In the genomic region with DNA sequence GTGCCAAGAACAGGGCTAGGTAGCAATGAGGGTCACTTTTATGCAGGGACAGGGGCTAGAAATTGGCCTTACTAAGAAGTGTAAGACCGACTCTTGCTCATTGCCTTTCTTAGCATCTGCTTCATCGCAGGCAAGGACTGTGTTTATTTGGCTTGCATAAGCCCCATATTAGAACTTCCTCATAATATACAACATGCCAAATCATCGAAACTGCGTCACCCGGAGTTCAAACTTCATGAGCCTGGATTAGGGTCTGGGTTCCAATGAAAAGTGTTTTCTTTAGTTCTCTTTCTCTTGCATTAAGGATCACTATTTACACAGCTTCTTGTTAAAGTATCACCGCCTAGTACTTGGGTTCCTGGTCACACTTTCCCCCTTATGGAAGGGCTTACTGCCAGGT, we compare ENCODE assay signal across 1 cellular context.
TF ChIP-seq lines count a peak whose summit lies in the region.

No MANE protein-coding gene starts in this region.

TF ChIP-seq in GM23338, 12 proteins besides CTCF, POLR2A, EP300 and RAD21 (continued from another document):
- TF ChIP-seq, protein P1, sequence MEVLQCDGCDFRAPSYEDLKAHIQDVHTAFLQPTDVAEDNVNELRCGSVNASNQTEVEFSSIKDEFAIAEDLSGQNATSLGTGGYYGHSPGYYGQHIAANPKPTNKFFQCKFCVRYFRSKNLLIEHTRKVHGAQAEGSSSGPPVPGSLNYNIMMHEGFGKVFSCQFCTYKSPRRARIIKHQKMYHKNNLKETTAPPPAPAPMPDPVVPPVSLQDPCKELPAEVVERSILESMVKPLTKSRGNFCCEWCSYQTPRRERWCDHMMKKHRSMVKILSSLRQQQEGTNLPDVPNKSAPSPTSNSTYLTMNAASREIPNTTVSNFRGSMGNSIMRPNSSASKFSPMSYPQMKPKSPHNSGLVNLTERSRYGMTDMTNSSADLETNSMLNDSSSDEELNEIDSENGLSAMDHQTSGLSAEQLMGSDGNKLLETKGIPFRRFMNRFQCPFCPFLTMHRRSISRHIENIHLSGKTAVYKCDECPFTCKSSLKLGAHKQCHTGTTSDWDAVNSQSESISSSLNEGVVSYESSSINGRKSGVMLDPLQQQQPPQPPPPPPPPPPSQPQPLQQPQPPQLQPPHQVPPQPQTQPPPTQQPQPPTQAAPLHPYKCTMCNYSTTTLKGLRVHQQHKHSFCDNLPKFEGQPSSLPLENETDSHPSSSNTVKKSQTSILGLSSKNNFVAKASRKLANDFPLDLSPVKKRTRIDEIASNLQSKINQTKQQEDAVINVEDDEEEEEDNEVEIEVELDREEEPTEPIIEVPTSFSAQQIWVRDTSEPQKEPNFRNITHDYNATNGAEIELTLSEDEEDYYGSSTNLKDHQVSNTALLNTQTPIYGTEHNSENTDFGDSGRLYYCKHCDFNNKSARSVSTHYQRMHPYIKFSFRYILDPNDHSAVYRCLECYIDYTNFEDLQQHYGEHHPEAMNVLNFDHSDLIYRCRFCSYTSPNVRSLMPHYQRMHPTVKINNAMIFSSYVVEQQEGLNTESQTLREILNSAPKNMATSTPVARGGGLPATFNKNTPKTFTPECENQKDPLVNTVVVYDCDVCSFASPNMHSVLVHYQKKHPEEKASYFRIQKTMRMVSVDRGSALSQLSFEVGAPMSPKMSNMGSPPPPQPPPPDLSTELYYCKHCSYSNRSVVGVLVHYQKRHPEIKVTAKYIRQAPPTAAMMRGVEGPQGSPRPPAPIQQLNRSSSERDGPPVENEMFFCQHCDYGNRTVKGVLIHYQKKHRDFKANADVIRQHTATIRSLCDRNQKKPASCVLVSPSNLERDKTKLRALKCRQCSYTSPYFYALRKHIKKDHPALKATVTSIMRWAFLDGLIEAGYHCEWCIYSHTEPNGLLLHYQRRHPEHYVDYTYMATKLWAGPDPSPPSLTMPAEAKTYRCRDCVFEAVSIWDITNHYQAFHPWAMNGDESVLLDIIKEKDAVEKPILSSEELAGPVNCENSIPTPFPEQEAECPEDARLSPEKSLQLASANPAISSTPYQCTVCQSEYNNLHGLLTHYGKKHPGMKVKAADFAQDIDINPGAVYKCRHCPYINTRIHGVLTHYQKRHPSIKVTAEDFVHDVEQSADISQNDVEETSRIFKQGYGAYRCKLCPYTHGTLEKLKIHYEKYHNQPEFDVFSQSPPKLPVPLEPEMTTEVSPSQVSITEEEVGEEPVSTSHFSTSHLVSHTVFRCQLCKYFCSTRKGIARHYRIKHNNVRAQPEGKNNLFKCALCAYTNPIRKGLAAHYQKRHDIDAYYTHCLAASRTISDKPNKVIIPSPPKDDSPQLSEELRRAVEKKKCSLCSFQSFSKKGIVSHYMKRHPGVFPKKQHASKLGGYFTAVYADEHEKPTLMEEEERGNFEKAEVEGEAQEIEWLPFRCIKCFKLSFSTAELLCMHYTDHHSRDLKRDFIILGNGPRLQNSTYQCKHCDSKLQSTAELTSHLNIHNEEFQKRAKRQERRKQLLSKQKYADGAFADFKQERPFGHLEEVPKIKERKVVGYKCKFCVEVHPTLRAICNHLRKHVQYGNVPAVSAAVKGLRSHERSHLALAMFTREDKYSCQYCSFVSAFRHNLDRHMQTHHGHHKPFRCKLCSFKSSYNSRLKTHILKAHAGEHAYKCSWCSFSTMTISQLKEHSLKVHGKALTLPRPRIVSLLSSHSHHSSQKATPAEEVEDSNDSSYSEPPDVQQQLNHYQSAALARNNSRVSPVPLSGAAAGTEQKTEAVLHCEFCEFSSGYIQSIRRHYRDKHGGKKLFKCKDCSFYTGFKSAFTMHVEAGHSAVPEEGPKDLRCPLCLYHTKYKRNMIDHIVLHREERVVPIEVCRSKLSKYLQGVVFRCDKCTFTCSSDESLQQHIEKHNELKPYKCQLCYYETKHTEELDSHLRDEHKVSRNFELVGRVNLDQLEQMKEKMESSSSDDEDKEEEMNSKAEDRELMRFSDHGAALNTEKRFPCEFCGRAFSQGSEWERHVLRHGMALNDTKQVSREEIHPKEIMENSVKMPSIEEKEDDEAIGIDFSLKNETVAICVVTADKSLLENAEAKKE (CRISPR knock-in tag; IDR thresholded peaks at IDR 0.05) = no peak
- TF ChIP-seq, protein P2, sequence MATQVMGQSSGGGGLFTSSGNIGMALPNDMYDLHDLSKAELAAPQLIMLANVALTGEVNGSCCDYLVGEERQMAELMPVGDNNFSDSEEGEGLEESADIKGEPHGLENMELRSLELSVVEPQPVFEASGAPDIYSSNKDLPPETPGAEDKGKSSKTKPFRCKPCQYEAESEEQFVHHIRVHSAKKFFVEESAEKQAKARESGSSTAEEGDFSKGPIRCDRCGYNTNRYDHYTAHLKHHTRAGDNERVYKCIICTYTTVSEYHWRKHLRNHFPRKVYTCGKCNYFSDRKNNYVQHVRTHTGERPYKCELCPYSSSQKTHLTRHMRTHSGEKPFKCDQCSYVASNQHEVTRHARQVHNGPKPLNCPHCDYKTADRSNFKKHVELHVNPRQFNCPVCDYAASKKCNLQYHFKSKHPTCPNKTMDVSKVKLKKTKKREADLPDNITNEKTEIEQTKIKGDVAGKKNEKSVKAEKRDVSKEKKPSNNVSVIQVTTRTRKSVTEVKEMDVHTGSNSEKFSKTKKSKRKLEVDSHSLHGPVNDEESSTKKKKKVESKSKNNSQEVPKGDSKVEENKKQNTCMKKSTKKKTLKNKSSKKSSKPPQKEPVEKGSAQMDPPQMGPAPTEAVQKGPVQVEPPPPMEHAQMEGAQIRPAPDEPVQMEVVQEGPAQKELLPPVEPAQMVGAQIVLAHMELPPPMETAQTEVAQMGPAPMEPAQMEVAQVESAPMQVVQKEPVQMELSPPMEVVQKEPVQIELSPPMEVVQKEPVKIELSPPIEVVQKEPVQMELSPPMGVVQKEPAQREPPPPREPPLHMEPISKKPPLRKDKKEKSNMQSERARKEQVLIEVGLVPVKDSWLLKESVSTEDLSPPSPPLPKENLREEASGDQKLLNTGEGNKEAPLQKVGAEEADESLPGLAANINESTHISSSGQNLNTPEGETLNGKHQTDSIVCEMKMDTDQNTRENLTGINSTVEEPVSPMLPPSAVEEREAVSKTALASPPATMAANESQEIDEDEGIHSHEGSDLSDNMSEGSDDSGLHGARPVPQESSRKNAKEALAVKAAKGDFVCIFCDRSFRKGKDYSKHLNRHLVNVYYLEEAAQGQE (IDR thresholded peaks at IDR 0.05; ENCODE audit: unreplicated experiment) = no peak
- no peak for TF ChIP-seq NANOG (IDR thresholded peaks at IDR 0.05; ENCODE audit: borderline replicate concordance)
